20 cellular contexts compared by ENCODE assay signal in the genomic region with DNA sequence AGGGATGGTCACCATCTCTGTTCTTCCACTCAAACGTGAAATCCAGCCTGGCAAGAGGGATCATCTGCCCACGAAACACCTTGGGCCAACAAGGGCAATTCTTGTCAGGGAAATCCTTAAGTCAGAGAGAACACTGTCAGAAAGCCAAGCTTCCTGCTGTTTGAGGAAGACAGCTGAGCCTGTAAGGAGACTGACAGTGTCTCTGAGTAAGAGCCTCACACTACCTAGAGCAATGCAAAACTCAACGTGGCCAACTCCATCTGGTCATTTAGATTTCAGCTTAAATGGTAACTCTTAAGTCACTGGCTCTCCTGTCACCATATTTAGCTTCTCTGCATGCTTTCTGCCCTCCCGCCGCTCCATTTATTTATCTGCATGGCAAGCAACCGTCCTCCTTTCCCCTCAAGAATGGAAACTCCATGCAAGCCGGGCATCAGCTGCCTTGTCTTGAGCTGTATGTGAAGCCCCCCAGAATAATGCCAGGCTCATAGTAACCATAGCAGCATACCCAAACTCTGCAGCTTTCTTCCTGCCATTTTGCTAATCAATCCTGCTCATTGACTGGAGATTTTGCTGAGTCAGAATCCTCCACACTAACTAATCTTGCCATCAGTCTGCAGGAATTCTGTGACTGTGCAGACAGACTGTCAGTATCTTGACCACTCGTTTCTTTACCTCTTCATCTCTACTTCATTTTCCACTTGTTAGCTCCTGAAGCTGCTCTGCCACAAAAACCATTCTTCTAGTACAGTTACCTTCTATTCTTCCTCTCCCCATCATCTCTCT.
DNase-seq lines count a peak whose midpoint lies in the region; ATAC-seq, FAIRE-seq and TF ChIP-seq lines count a peak whose summit lies in the region.
"Had no signal": no experiment of that assay in that cellular context is flagged by ENCODE, and none has a peak within 500 bp of the region (broad histone marks: within the 10 kb centered on the region; RNA-seq: fewer than 3 reads in every experiment).

No MANE protein-coding gene starts in this region.

- TF ChIP-seq CTCF in A549 (IDR thresholded peaks at IDR 0.05) = no peak
- TF ChIP-seq CTCF in GM23338 (conservative IDR thresholded peaks at IDR 0.05; ENCODE audit: low read depth in 2 of 2) = no peak

- H3K9me2 ChIP-seq in GM23338 (ENCODE audit: insufficient read depth) = no peaks in the 10 kb centered on the region

- peaks cover 3% of the 10 kb centered on the region for H3K27me3 Mint-ChIP-seq in GM23338 (ENCODE audit: insufficient read depth, low read depth, poor library complexity)

- TF ChIP-seq POLR2A in A549 (IDR thresholded peaks at IDR 0.05; ENCODE audit: low read length) = no peak

- H3K27ac Mint-ChIP-seq in GM23338 = 0 out of 2 replicates have a peak overlapping the region, but pooled peaks have one; percentile 22

- FAIRE-seq in A549 (lab: Jason Lieb, UNC) = no peak
- FAIRE-seq: D721Med had no signal

- no peak for DNase-seq in A549 (ENCODE audit: low read depth in 1 of 2, low spot score in 1 of 2)
- no peak for DNase-seq in GM23338 (ENCODE audit: low spot score)
- DNase-seq in OCI-M1 (lab: John Stamatoyannopoulos, UW) = peak; percentile 22
- DNase-seq in fibroblast of peridontal ligament (ENCODE audit: extremely low read depth) = peak; percentile 7
- no peak for DNase-seq in CD1c-positive myeloid dendritic cell (ENCODE audit: extremely low spot score)
- DNase-seq in activated CD8-positive, alpha-beta memory T cell treated with anti-CD3 and anti-CD28 coated beads, Interleukin-2, amount 50 U/mL, for 4 hours = no peak
- DNase-seq: DMS79, KG1, NCI-H1105, NCI-H1694, NCI-H2081 treated with DMSO at 0.1 percent for 48 hours, NCI-H446 treated with DMSO at 0.1 percent for 48 hours, NCI-H69, SHP77 had no signal

- no peaks in the 10 kb centered on the region for H3K36me3 Mint-ChIP-seq in GM23338 (ENCODE audit: low read depth)

- ATAC-seq in A549 (no peak), GM23338 (no peak), HG03378 (IDR thresholded peaks at IDR 0.05; ENCODE audit: unreplicated experiment) (no peak), GM18511 (IDR thresholded peaks at IDR 0.05; ENCODE audit: unreplicated experiment) (no peak)

- CTCF ChIA-PET in A549 (lab: Yijun Ruan, JAX) = interaction anchor here (0.8 kb wide), 1 partner anchor 20 kb away, joined by 4 read pairs; no protein-coding TSS in a partner anchor

- H3F3A ChIP-seq in GM23338 (replicated peaks; ENCODE audit: low read depth) = no peaks in the 10 kb centered on the region

- no peaks in the 10 kb centered on the region for H3K9me3 Mint-ChIP-seq in GM23338

- no peaks in the 10 kb centered on the region for H4K20me1 ChIP-seq in GM23338 (replicated peaks; ENCODE audit: insufficient read depth)
- H4K20me1 ChIP-seq: BLaER1 treated with 17β-estradiol and CSF1 and Interleukin-3, amounts not matched to agents 10 nM and 100 nM had no signal

- H3K4me3 ChIP-seq in A549 (no peak overlapping the region), GM23338 (no peak overlapping the region)
- H3K4me3 ChIP-seq: BLaER1 treated with 17β-estradiol and CSF1 and Interleukin-3, amounts not matched to agents 10 nM and 100 nM; HAP-1; SK-N-MC had no signal

- 80% methylated on average over 8 of the region's 8 CpGs for WGBS in A549 (ENCODE audit: missing lambda C conversion rate)

- H3K79me2 ChIP-seq in GM23338 (replicated peaks; ENCODE audit: insufficient read depth) = no peaks in the 10 kb centered on the region

- TF ChIP-seq EP300 in A549 (IDR thresholded peaks at IDR 0.05) = no peak

- H3K4me2 ChIP-seq in A549 (no peak overlapping the region), GM23338 (no peak overlapping the region)
- H3K4me2 ChIP-seq: BLaER1 treated with 17β-estradiol and CSF1 and Interleukin-3, amounts not matched to agents 10 nM and 100 nM had no signal

- POLR2A ChIA-PET in A549 (lab: Yijun Ruan, JAX) = no interaction called here

- no peaks in the 10 kb centered on the region for H3K27me3 ChIP-seq in GM23338 (ENCODE audit: insufficient read depth)
- H3K27me3 ChIP-seq: BLaER1 treated with 17β-estradiol and CSF1 and Interleukin-3, amounts not matched to agents 10 nM and 100 nM had no signal

- TF ChIP-seq RAD21 in A549 (conservative IDR thresholded peaks at IDR 0.05 in 1 of 2, IDR thresholded peaks at IDR 0.05 in 1 of 2) = no peak

- peaks cover 18% of the 10 kb centered on the region for H3K4me1 Mint-ChIP-seq in GM23338

- no peaks in the 10 kb centered on the region for H3K4me1 ChIP-seq in A549
- 0 out of 2 replicates have a peak, but pooled peaks cover 5% of the 10 kb centered on the region for H3K4me1 ChIP-seq in GM23338 (ENCODE audit: insufficient read depth)
- H3K4me1 ChIP-seq: HAP-1 had no signal

- no peaks in the 10 kb centered on the region for H3K36me3 ChIP-seq in GM23338 (ENCODE audit: insufficient read depth)
- H3K36me3 ChIP-seq: BLaER1 treated with 17β-estradiol and CSF1 and Interleukin-3, amounts not matched to agents 10 nM and 100 nM; HAP-1 had no signal

- no peaks in the 10 kb centered on the region for H3K9me3 ChIP-seq in A549
- H3K9me3 ChIP-seq: HAP-1 had no signal

- H3K4me3 Mint-ChIP-seq in GM23338 = no peak overlapping the region

- H3K27ac ChIP-seq in A549 = no peak overlapping the region; a peak in 1 of 6 replicates
- H3K27ac ChIP-seq in GM23338 (ENCODE audit: low read depth) = no peak overlapping the region
- H3K27ac ChIP-seq: BLaER1 treated with 17β-estradiol and CSF1 and Interleukin-3, amounts not matched to agents 10 nM and 100 nM; SK-N-MC had no signal

- peak overlapping the region; percentile 67 for H2AFZ ChIP-seq in GM23338

TF ChIP-seq in A549, 52 proteins besides CTCF, POLR2A, EP300 and RAD21:
- TF ChIP-seq ZFP36 (IDR thresholded peaks at IDR 0.05; ENCODE audit: borderline replicate concordance, partially characterized antibody) (no peak), MAFK (IDR thresholded peaks at IDR 0.05; ENCODE audit: partially characterized antibody) (peak; percentile 75)

TF ChIP-seq in GM23338, 12 proteins besides CTCF, POLR2A, EP300 and RAD21 (continues in another document):
- TF ChIP-seq STAT1 (IDR thresholded peaks at IDR 0.05; ENCODE audit: unreplicated experiment) = no peak
- no peak for TF ChIP-seq ETS1 (IDR thresholded peaks at IDR 0.05)
- no peak for TF ChIP-seq JUNB (IDR thresholded peaks at IDR 0.05; ENCODE audit: unreplicated experiment)
- TF ChIP-seq ZNF114 (CRISPR knock-in tag; IDR thresholded peaks at IDR 0.05) = no peak
- TF ChIP-seq, protein P1, sequence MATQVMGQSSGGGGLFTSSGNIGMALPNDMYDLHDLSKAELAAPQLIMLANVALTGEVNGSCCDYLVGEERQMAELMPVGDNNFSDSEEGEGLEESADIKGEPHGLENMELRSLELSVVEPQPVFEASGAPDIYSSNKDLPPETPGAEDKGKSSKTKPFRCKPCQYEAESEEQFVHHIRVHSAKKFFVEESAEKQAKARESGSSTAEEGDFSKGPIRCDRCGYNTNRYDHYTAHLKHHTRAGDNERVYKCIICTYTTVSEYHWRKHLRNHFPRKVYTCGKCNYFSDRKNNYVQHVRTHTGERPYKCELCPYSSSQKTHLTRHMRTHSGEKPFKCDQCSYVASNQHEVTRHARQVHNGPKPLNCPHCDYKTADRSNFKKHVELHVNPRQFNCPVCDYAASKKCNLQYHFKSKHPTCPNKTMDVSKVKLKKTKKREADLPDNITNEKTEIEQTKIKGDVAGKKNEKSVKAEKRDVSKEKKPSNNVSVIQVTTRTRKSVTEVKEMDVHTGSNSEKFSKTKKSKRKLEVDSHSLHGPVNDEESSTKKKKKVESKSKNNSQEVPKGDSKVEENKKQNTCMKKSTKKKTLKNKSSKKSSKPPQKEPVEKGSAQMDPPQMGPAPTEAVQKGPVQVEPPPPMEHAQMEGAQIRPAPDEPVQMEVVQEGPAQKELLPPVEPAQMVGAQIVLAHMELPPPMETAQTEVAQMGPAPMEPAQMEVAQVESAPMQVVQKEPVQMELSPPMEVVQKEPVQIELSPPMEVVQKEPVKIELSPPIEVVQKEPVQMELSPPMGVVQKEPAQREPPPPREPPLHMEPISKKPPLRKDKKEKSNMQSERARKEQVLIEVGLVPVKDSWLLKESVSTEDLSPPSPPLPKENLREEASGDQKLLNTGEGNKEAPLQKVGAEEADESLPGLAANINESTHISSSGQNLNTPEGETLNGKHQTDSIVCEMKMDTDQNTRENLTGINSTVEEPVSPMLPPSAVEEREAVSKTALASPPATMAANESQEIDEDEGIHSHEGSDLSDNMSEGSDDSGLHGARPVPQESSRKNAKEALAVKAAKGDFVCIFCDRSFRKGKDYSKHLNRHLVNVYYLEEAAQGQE (IDR thresholded peaks at IDR 0.05; ENCODE audit: unreplicated experiment) = no peak
- no peak for TF ChIP-seq EZH2 (IDR thresholded peaks at IDR 0.05; ENCODE audit: low read depth, unreplicated experiment)
- TF ChIP-seq CREB1 (CRISPR knock-in tag; IDR thresholded peaks at IDR 0.05; ENCODE audit: low read depth) = no peak
- no peak for TF ChIP-seq ZNF331 (CRISPR knock-in tag; IDR thresholded peaks at IDR 0.05; ENCODE audit: low read depth)

Comparison
In these comparisons a context has a peak if more than half of its experiments do, and no peak if none do; other contexts are left out.
1. DNase-seq: peak in OCI-M1 (single experiment) and fibroblast of peridontal ligament (single experiment); none in A549 (0 of 2), GM23338 (single experiment), CD1c-positive myeloid dendritic cell (single experiment) and activated CD8-positive, alpha-beta memory T cell treated with anti-CD3 and anti-CD28 coated beads, Interleukin-2, amount 50 U/mL, for 4 hours (single experiment).